ENCODE assay signal across 9 cellular contexts in genomic region chr1:101407505-101408211, GRCh38.
DNase-seq lines count a peak whose midpoint lies in the region; ATAC-seq and TF ChIP-seq lines count a peak whose summit lies in the region.
"Had no signal": no experiment of that assay in that cellular context is flagged by ENCODE, and none has a peak within 500 bp of the region (broad histone marks: within the 10 kb centered on the region; RNA-seq: fewer than 3 reads in every experiment).

No MANE protein-coding gene starts in this region.

- no peak for TF ChIP-seq POLR2A in spleen (IDR thresholded peaks at IDR 0.05)

- no peak overlapping the region for H3K4me3 Mint-ChIP-seq in GM23338

- TF ChIP-seq CTCF in GM23338 (conservative IDR thresholded peaks at IDR 0.05; ENCODE audit: low read depth in 2 of 2) (no peak), spleen (IDR thresholded peaks at IDR 0.05 in 8 of 11, conservative IDR thresholded peaks at IDR 0.05 in 3 of 11) (no peak)

- no peaks in the 10 kb centered on the region for H4K20me1 ChIP-seq in GM23338 (replicated peaks; ENCODE audit: insufficient read depth)

- ATAC-seq in GM19023 (IDR thresholded peaks at IDR 0.05; ENCODE audit: unreplicated experiment): peak; percentile 76
- no peak for ATAC-seq in GM23338
- ATAC-seq in HG03457 (IDR thresholded peaks at IDR 0.05; ENCODE audit: unreplicated experiment): peak; percentile 67

- intact Hi-C loops in spleen (cut with DNase I; ENCODE audit: low total_unique reads): no loop called here

- no peaks in the 10 kb centered on the region for H3K36me3 Mint-ChIP-seq in GM23338 (ENCODE audit: low read depth)

- no peak for DNase-seq in GM23338 (ENCODE audit: low spot score)
- DNase-seq in spleen: no peak
- no peak for DNase-seq in hepatic stellate cell (ENCODE audit: low spot score)
- no peak for DNase-seq in HuH-7.5 (ENCODE audit: low spot score)
- no peak for DNase-seq in NCI-H1092 treated with DMSO at 0.1 percent for 48 hours (lab: John Stamatoyannopoulos, UW)
- DNase-seq: Right ventricle myocardium superior, uterus had no signal

- peak overlapping the region; percentile 28; the same call in 1 of the 2 replicates for H2AFZ ChIP-seq in GM23338

- no peaks in the 10 kb centered on the region for H3K9me3 Mint-ChIP-seq in GM23338

- H3K9me2 ChIP-seq in GM23338 (ENCODE audit: insufficient read depth): 0 out of 2 replicates have a peak, but pooled peaks cover 5% of the 10 kb centered on the region

- H3K4me1 Mint-ChIP-seq in GM23338: peaks cover 4% of the 10 kb centered on the region; the same call in 1 of the 3 replicates

- H3K4me1 ChIP-seq in GM23338 (ENCODE audit: insufficient read depth) (no peaks in the 10 kb centered on the region), spleen (peaks cover 4 to 52% (median 19%) of the 10 kb centered on the region in 6 donors)
- H3K4me1 ChIP-seq: uterus had no signal

- H3K9me3 ChIP-seq in spleen: peaks cover 0 to 3% (median 0%) of the 10 kb centered on the region in 8 donors
- H3K9me3 ChIP-seq: uterus had no signal

- H3K27me3 ChIP-seq in GM23338 (ENCODE audit: insufficient read depth): no peaks in the 10 kb centered on the region
- no peaks in the 10 kb centered on the region for H3K27me3 ChIP-seq in spleen (replicated peaks in 1 of 7)
- H3K27me3 ChIP-seq: uterus had no signal

- no peaks in the 10 kb centered on the region for H3K27me3 Mint-ChIP-seq in GM23338 (ENCODE audit: insufficient read depth, low read depth, poor library complexity)

- H3F3A ChIP-seq in GM23338 (replicated peaks; ENCODE audit: low read depth): no peaks in the 10 kb centered on the region

- no peaks in the 10 kb centered on the region for H3K36me3 ChIP-seq in GM23338 (ENCODE audit: insufficient read depth)
- no peaks in the 10 kb centered on the region for H3K36me3 ChIP-seq in spleen
- H3K36me3 ChIP-seq: uterus had no signal

- H3K4me3 ChIP-seq in GM23338 (no peak overlapping the region), spleen (no peak overlapping the region)
- H3K4me3 ChIP-seq: uterus had no signal

- WGBS in spleen, 5 donors: 20 to 34% (median 22%) methylated on average over 2 of the region's 2 CpGs

- H3K27ac Mint-ChIP-seq in GM23338: no peak overlapping the region

- H3K79me2 ChIP-seq in GM23338 (replicated peaks; ENCODE audit: insufficient read depth): no peaks in the 10 kb centered on the region

- H3K4me2 ChIP-seq in GM23338: no peak overlapping the region

- H3K27ac ChIP-seq in GM23338 (ENCODE audit: low read depth) (no peak overlapping the region), spleen (peak overlapping the region in 7 of 8 donors; percentile 15 to 60 (median 41))
- H3K27ac ChIP-seq: uterus had no signal

TF ChIP-seq in GM23338, 12 proteins besides CTCF, POLR2A, EP300 and RAD21 (continues in another document):
- no peak for TF ChIP-seq ETS1 (IDR thresholded peaks at IDR 0.05)
- TF ChIP-seq POLR2AphosphoS5 (IDR thresholded peaks at IDR 0.05; ENCODE audit: low read depth): no peak
- no peak for TF ChIP-seq REST (IDR thresholded peaks at IDR 0.05; ENCODE audit: unreplicated experiment)
- TF ChIP-seq JUNB (IDR thresholded peaks at IDR 0.05; ENCODE audit: unreplicated experiment): no peak
- no peak for TF ChIP-seq ZNF114 (CRISPR knock-in tag; IDR thresholded peaks at IDR 0.05)
- TF ChIP-seq ZNF331 (CRISPR knock-in tag; IDR thresholded peaks at IDR 0.05; ENCODE audit: low read depth): no peak
- no peak for TF ChIP-seq ZNF462 (CRISPR knock-in tag; IDR thresholded peaks at IDR 0.05)
- no peak for TF ChIP-seq EZH2phosphoT487 (IDR thresholded peaks at IDR 0.05; ENCODE audit: unreplicated experiment)
- no peak for TF ChIP-seq EZH2 (IDR thresholded peaks at IDR 0.05; ENCODE audit: low read depth, unreplicated experiment)
